In genomic region chr4:152115794-152116193, GRCh38 we compare ENCODE assay signal across 9 cellular contexts.
DNase-seq lines count a peak whose midpoint lies in the region; ATAC-seq and TF ChIP-seq lines count a peak whose summit lies in the region.
"Had no signal": no experiment of that assay in that cellular context is flagged by ENCODE, and none has a peak within 500 bp of the region (broad histone marks: within the 10 kb centered on the region; RNA-seq: fewer than 3 reads in every experiment).

No MANE protein-coding gene starts in this region.

- H3K36me3 Mint-ChIP-seq in endothelial cell (ENCODE audit: low read depth, unreplicated experiment) = no peaks in the 10 kb centered on the region
- H3K36me3 Mint-ChIP-seq in stimulated activated naive CD8-positive, alpha-beta T cell treated with anti-CD3 and anti-CD28 coated beads, Interleukin-15, Interleukin-2, amounts not matched to agents 100 ng/mL and 50 ng/mL, for 24 hours (ENCODE audit: low read depth) = no peaks in the 10 kb centered on the region
- H3K36me3 Mint-ChIP-seq in type B pancreatic cell = no peaks in the 10 kb centered on the region

- DNase-seq in heart left ventricle = peak in 2 of 5 donors; percentile 32 to 35
- DNase-seq in cardiac septum (ENCODE audit: low spot score) = no peak
- DNase-seq in activated CD8-positive, alpha-beta memory T cell treated with anti-CD3 and anti-CD28 coated beads, Interleukin-2, amount 50 U/mL, for 4 hours = peak; percentile 39
- peak; percentile 25 for DNase-seq in endothelial cell (ENCODE audit: low spot score)
- DNase-seq in mucosa of gallbladder (ENCODE audit: low spot score) = no peak
- no peak for DNase-seq in NCI-H82 (lab: John Stamatoyannopoulos, UW)
- no peak for DNase-seq in type B pancreatic cell (ENCODE audit: extremely low spot score, unreplicated experiment)
- DNase-seq: thyroid gland had no signal

- H3K4me1 Mint-ChIP-seq in endothelial cell (ENCODE audit: unreplicated experiment) (peaks cover 42% of the 10 kb centered on the region), type B pancreatic cell (ENCODE audit: unreplicated experiment) (peaks cover 7% of the 10 kb centered on the region)
- H3K4me1 Mint-ChIP-seq in stimulated activated naive CD8-positive, alpha-beta T cell treated with anti-CD3 and anti-CD28 coated beads, Interleukin-15, Interleukin-2, amounts not matched to agents 100 ng/mL and 50 ng/mL, for 24 hours (ENCODE audit: low read depth) = peaks cover 54% of the 10 kb centered on the region

- H3K9me3 Mint-ChIP-seq in endothelial cell (ENCODE audit: unreplicated experiment) (no peaks in the 10 kb centered on the region), type B pancreatic cell (no peaks in the 10 kb centered on the region)
- H3K9me3 Mint-ChIP-seq in stimulated activated naive CD8-positive, alpha-beta T cell treated with anti-CD3 and anti-CD28 coated beads, Interleukin-15, Interleukin-2, amounts not matched to agents 100 ng/mL and 50 ng/mL, for 24 hours = peaks cover 7% of the 10 kb centered on the region

- TF ChIP-seq POLR2A in heart left ventricle (IDR thresholded peaks at IDR 0.05) = no peak

- H3K27ac Mint-ChIP-seq in endothelial cell (ENCODE audit: unreplicated experiment) (peak overlapping the region; percentile 90), type B pancreatic cell (no peak overlapping the region)
- H3K27ac Mint-ChIP-seq in stimulated activated naive CD8-positive, alpha-beta T cell treated with anti-CD3 and anti-CD28 coated beads, Interleukin-15, Interleukin-2, amounts not matched to agents 100 ng/mL and 50 ng/mL, for 24 hours = peak overlapping the region; percentile 80

- WGBS in heart left ventricle, 4 donors = 33 to 59% (median 55%) methylated on average over 8 of the region's 8 CpGs

- H3K4me3 ChIP-seq in heart left ventricle = no peak overlapping the region
- H3K4me3 ChIP-seq: thyroid gland had no signal

- H3K36me3 ChIP-seq in heart left ventricle = no peaks in the 10 kb centered on the region
- H3K36me3 ChIP-seq: thyroid gland had no signal

- TF ChIP-seq CTCF in heart left ventricle (IDR thresholded peaks at IDR 0.05) = no peak
- TF ChIP-seq CTCF in endothelial cell (IDR thresholded peaks at IDR 0.05; ENCODE audit: unreplicated experiment) = no peak
- no peak for TF ChIP-seq CTCF in type B pancreatic cell (conservative IDR thresholded peaks at IDR 0.05)

- ATAC-seq in heart left ventricle = peak in 2 of 4 donors; percentile 28 to 65

- H3K4me3 Mint-ChIP-seq in endothelial cell (ENCODE audit: unreplicated experiment) = no peak overlapping the region
- peak overlapping the region; percentile 61 for H3K4me3 Mint-ChIP-seq in stimulated activated naive CD8-positive, alpha-beta T cell treated with anti-CD3 and anti-CD28 coated beads, Interleukin-15, Interleukin-2, amounts not matched to agents 100 ng/mL and 50 ng/mL, for 24 hours
- H3K4me3 Mint-ChIP-seq in type B pancreatic cell = no peak overlapping the region

- H3K4me1 ChIP-seq in heart left ventricle = peaks cover 0 to 34% (median 8%) of the 10 kb centered on the region in 12 donors
- H3K4me1 ChIP-seq: thyroid gland had no signal

- H3K27me3 ChIP-seq in heart left ventricle = no peaks in the 10 kb centered on the region
- H3K27me3 ChIP-seq: thyroid gland had no signal

- intact Hi-C loops in heart left ventricle (cut with DNase I) = loop anchor here in 3 of 10 donors (5.0 to 10.0 kb wide), 3 partner anchors 87 to 139 kb away; no protein-coding TSS in a partner anchor
- intact Hi-C loops in cardiac septum (cut with DNase I) = no loop called here

- H3K27me3 Mint-ChIP-seq in endothelial cell (ENCODE audit: unreplicated experiment) (peaks cover 8% of the 10 kb centered on the region), type B pancreatic cell (peaks cover 4% of the 10 kb centered on the region)
- no peaks in the 10 kb centered on the region for H3K27me3 Mint-ChIP-seq in stimulated activated naive CD8-positive, alpha-beta T cell treated with anti-CD3 and anti-CD28 coated beads, Interleukin-15, Interleukin-2, amounts not matched to agents 100 ng/mL and 50 ng/mL, for 24 hours

- H3K9me3 ChIP-seq in heart left ventricle = no peaks in the 10 kb centered on the region
- H3K9me3 ChIP-seq: thyroid gland had no signal

- H3K27ac ChIP-seq in heart left ventricle = peak overlapping the region in 7 of 12 donors; percentile 18 to 64 (median 52)
- H3K27ac ChIP-seq: thyroid gland had no signal

Comparison
In these comparisons a context has a peak if more than half of its experiments do, and no peak if none do; other contexts are left out.
1. DNase-seq: peak in activated CD8-positive, alpha-beta memory T cell treated with anti-CD3 and anti-CD28 coated beads, Interleukin-2, amount 50 U/mL, for 4 hours (single experiment) and endothelial cell (single experiment); none in cardiac septum (single experiment), mucosa of gallbladder (single experiment), NCI-H82 (single experiment) and type B pancreatic cell (single experiment).